In genomic region chr1:108719654-108720435, GRCh38 we compare ENCODE assay signal across 10 cellular contexts. TPM values are rescaled to one million over a fixed set of nuclear protein-coding genes. Genes with fewer than 3 reads are reported as not detected.
DNase-seq lines count a peak whose midpoint lies in the region; FAIRE-seq and TF ChIP-seq lines count a peak whose summit lies in the region.
"Had no signal": no experiment of that assay in that cellular context is flagged by ENCODE, and none has a peak within 500 bp of the region (broad histone marks: within the 10 kb centered on the region; RNA-seq: fewer than 3 reads in every experiment).

No MANE protein-coding gene starts in this region.

- peak overlapping the region; percentile 75 for H3K4me3 Mint-ChIP-seq in HFFc6

- peak overlapping the region; percentile 96 for H3K27ac Mint-ChIP-seq in HFFc6

- POLR2A ChIA-PET in AG04449 (lab: Yijun Ruan, JAX) = no interaction called here

- H3K27me3 Mint-ChIP-seq in HFFc6 (ENCODE audit: insufficient read depth) = no peaks in the 10 kb centered on the region; the same call in 1 of the 2 replicates

- no peaks in the 10 kb centered on the region for H3K27me3 ChIP-seq in keratinocyte (ENCODE audit: control insufficient read depth, extremely low read depth, insufficient read depth, low read length)
- no peaks in the 10 kb centered on the region for H3K27me3 ChIP-seq in uterus

- TF ChIP-seq POLR2A in uterus (IDR thresholded peaks at IDR 0.05) = no peak

- H3K4me3 ChIP-seq in AG04449 (ENCODE audit: low read depth, low read length) (no peak overlapping the region), keratinocyte (ENCODE audit: control insufficient read depth in 2 of 3, extremely low read depth in 1 of 3, insufficient read depth in 2 of 3, low read depth in 1 of 3, low read length in 3 of 3) (no peak overlapping the region), uterus (no peak overlapping the region)

- no peak overlapping the region for H2AFZ ChIP-seq in keratinocyte (ENCODE audit: control insufficient read depth, low read length)

- no peaks in the 10 kb centered on the region for H3K36me3 Mint-ChIP-seq in HFFc6 (ENCODE audit: low read depth)

- no peaks in the 10 kb centered on the region for H3K36me3 ChIP-seq in keratinocyte (ENCODE audit: control insufficient read depth in 2 of 2, extremely low read depth in 1 of 2, insufficient read depth in 2 of 2, low read length in 2 of 2)
- no peaks in the 10 kb centered on the region for H3K36me3 ChIP-seq in uterus

- H3K4me1 Mint-ChIP-seq in HFFc6 (ENCODE audit: low read depth) = peaks cover 62% of the 10 kb centered on the region

- peaks cover 14% of the 10 kb centered on the region for H3K4me1 ChIP-seq in keratinocyte (ENCODE audit: control insufficient read depth, extremely low read depth, insufficient read depth, low read length)
- no peaks in the 10 kb centered on the region for H3K4me1 ChIP-seq in uterus

- peak; percentile 64 for FAIRE-seq in keratinocyte (lab: Jason Lieb, UNC)

- dilution Hi-C loops in keratinocyte (cut with MboI; ENCODE audit: extremely low pct_ligation_motif_present, low sequenced_read_pairs) = no loop called here

- DNase-seq in AG04449 (ENCODE audit: low read depth, low spot score) = peak; percentile 61
- DNase-seq in HFFc6 = peak; percentile 84
- peak; percentile 74 for DNase-seq in amniotic epithelial cell (ENCODE audit: low read depth)
- DNase-seq in keratinocyte (ENCODE audit: low read depth, low spot score) = no peak
- no peak for DNase-seq in foreskin melanocyte
- no peak for DNase-seq in uterus
- DNase-seq in NCI-H1930 (lab: John Stamatoyannopoulos, UW) = no peak
- no peak for DNase-seq in MV-4-11 (lab: John Stamatoyannopoulos, UW)
- DNase-seq: activated gamma-delta T cell treated with Interleukin-2 at 50 U/mL for 16 hours, KBM-7 had no signal

- CTCF ChIA-PET in AG04449 (lab: Yijun Ruan, JAX) = interaction anchor here (1.3 to 1.4 kb wide), 2 partner anchors 17 to 26 kb away, joined by 3 to 4 read pairs; no protein-coding TSS in a partner anchor

- intact Hi-C loops in uterus (cut with DNase I; ENCODE audit: low total_unique reads) = no loop called here

- H4K20me1 ChIP-seq in keratinocyte (ENCODE audit: control insufficient read depth, extremely low read depth, insufficient read depth, low read length) = no peaks in the 10 kb centered on the region

- H3K79me2 ChIP-seq in keratinocyte (ENCODE audit: control insufficient read depth, insufficient read depth, low read length) = no peaks in the 10 kb centered on the region

- TF ChIP-seq CTCF in AG04449 (IDR thresholded peaks at IDR 0.05; ENCODE audit: insufficient read depth, low read length, missing control alignments) (no peak), HFFc6 (IDR thresholded peaks at IDR 0.05) (no peak), keratinocyte (optimal IDR thresholded peaks at IDR 0.05 in 1 of 3, IDR thresholded peaks at IDR 0.05 in 1 of 3, conservative IDR thresholded peaks at IDR 0.05 in 1 of 3; ENCODE audit: extremely low read depth in 1 of 3, insufficient read depth in 2 of 3, low read length in 3 of 3) (no peak), uterus (IDR thresholded peaks at IDR 0.05) (no peak)

- H3K9ac ChIP-seq in keratinocyte (ENCODE audit: control insufficient read depth, extremely low read depth, insufficient read depth, low read length) = no peak overlapping the region

- no peaks in the 10 kb centered on the region for H3K9me1 ChIP-seq in keratinocyte (ENCODE audit: control insufficient read depth, extremely low read depth, insufficient read depth, low read length)

- peak overlapping the region; percentile 45 for H3K27ac ChIP-seq in keratinocyte (ENCODE audit: control insufficient read depth, insufficient read depth, low read length)
- no peak overlapping the region for H3K27ac ChIP-seq in uterus

- H3K9me3 ChIP-seq in keratinocyte (ENCODE audit: control insufficient read depth, low read depth, low read length) (no peaks in the 10 kb centered on the region), uterus (no peaks in the 10 kb centered on the region)

- H3K9me3 Mint-ChIP-seq in HFFc6 = no peaks in the 10 kb centered on the region

- H3K4me2 ChIP-seq in keratinocyte (ENCODE audit: control insufficient read depth, extremely low read depth, insufficient read depth, low read depth, low read length) = peak overlapping the region; percentile 9

RNA-seq across cellular contexts. Expression of gene FNDC7, which starts 7.1 kb away (rescaled TPM):
- total RNA-seq in HFFc6 (2021; fragmentation: NEBNext Ultra II Directional; extraction: Animal tissue kit (Norgen Biotek cat#: 25700)) = under 1 TPM in 1 of 6 experiments, not detected in 5; 0.08 TPM
- polyA plus RNA-seq in keratinocyte = 0.03 to 0.05 TPM in 2 of 3 replicates, not detected in the other
- not detected for polyA plus RNA-seq in keratinocyte (2011; ENCODE audit: low read depth)
- not detected in 2 replicates for polyA plus RNA-seq in keratinocyte (2011; cell fraction: cytosol; rRNA removed)
- polyA plus RNA-seq in keratinocyte (2011; cell fraction: nucleus; rRNA removed) = 0.04 TPM in 1 of 2 replicates, not detected in the other
- polyA plus RNA-seq in keratinocyte (2012; ENCODE audit: low replicate concordance) = 0.04 TPM in 1 of 2 replicates, not detected in the other
- 0.13 to 0.56 TPM (median 0.20 TPM) in 3 replicates for polyA minus RNA-seq in keratinocyte
- polyA minus RNA-seq in keratinocyte (2011; cell fraction: cytosol; rRNA and poly(A)+ RNA removed) = not detected
- not detected in 2 replicates for polyA minus RNA-seq in keratinocyte (2011; cell fraction: nucleus; rRNA and poly(A)+ RNA removed)
- not detected for total RNA-seq in uterus

RNA-seq across cellular contexts. Expression of gene STXBP3, which starts 26.6 kb away (rescaled TPM):
- total RNA-seq in HFFc6 (2021; fragmentation: NEBNext Ultra II Directional; extraction: Animal tissue kit (Norgen Biotek cat#: 25700)) = 10 to 100 TPM; 42.2 to 44.6 (median 43.5) TPM
- 18.4 to 36.3 TPM (median 20.2 TPM) in 3 replicates for polyA plus RNA-seq in keratinocyte
- 69.0 TPM for polyA plus RNA-seq in keratinocyte (2011; ENCODE audit: low read depth)
- polyA plus RNA-seq in keratinocyte (2011; cell fraction: cytosol; rRNA removed) = 12.2 and 23.4 TPM in 2 replicates
- 22.1 and 39.5 TPM in 2 replicates for polyA plus RNA-seq in keratinocyte (2011; cell fraction: nucleus; rRNA removed)
- polyA plus RNA-seq in keratinocyte (2012; ENCODE audit: low replicate concordance) = 19.5 and 26.1 TPM in 2 replicates
- polyA minus RNA-seq in keratinocyte = 1.9 to 20.0 TPM (median 6.7 TPM) in 3 replicates
- 23.4 TPM for polyA minus RNA-seq in keratinocyte (2011; cell fraction: cytosol; rRNA and poly(A)+ RNA removed)
- polyA minus RNA-seq in keratinocyte (2011; cell fraction: nucleus; rRNA and poly(A)+ RNA removed) = 13.5 and 26.2 TPM in 2 replicates
- 100 to 1,000 TPM in 1 of 4 donors, 10 to 100 TPM in 3; 29.5 to 166 (median 64.1) TPM for total RNA-seq in uterus

RNA-seq across cellular contexts. Expression of gene PRPF38B, which starts 27.7 kb away (rescaled TPM):
- 10 to 100 TPM; 19.9 to 24.1 (median 23.7) TPM for total RNA-seq in HFFc6 (2021; fragmentation: NEBNext Ultra II Directional; extraction: Animal tissue kit (Norgen Biotek cat#: 25700))
- polyA plus RNA-seq in keratinocyte = 21.7 to 41.0 TPM (median 25.6 TPM) in 3 replicates
- polyA plus RNA-seq in keratinocyte (2011; ENCODE audit: low read depth) = 64.6 TPM
- polyA plus RNA-seq in keratinocyte (2011; cell fraction: cytosol; rRNA removed) = 7.6 and 11.4 TPM in 2 replicates
- polyA plus RNA-seq in keratinocyte (2011; cell fraction: nucleus; rRNA removed) = 35.4 and 63.0 TPM in 2 replicates
- 25.1 and 25.5 TPM in 2 replicates for polyA plus RNA-seq in keratinocyte (2012; ENCODE audit: low replicate concordance)
- polyA minus RNA-seq in keratinocyte = 8.0 to 18.2 TPM (median 8.2 TPM) in 3 replicates
- polyA minus RNA-seq in keratinocyte (2011; cell fraction: cytosol; rRNA and poly(A)+ RNA removed) = 11.3 TPM
- polyA minus RNA-seq in keratinocyte (2011; cell fraction: nucleus; rRNA and poly(A)+ RNA removed) = 23.4 and 24.2 TPM in 2 replicates
- total RNA-seq in uterus = 10 to 100 TPM in 3 of 4 donors, 1 to 10 TPM in 1; 6.7 to 40.0 (median 29.1) TPM

RNA-seq across cellular contexts. Expression of gene HENMT1, which starts 59.0 kb away (rescaled TPM):
- 1 to 10 TPM in 2 of 6 experiments, under 1 TPM in 4; 0.37 to 2.7 (median 0.45) TPM for total RNA-seq in HFFc6 (2021; fragmentation: NEBNext Ultra II Directional; extraction: Animal tissue kit (Norgen Biotek cat#: 25700))
- polyA plus RNA-seq in keratinocyte = 1.2 to 1.7 TPM (median 1.6 TPM) in 3 replicates
- polyA plus RNA-seq in keratinocyte (2011; ENCODE audit: low read depth) = 0.20 TPM
- polyA plus RNA-seq in keratinocyte (2011; cell fraction: cytosol; rRNA removed) = 1.2 and 1.9 TPM in 2 replicates
- polyA plus RNA-seq in keratinocyte (2011; cell fraction: nucleus; rRNA removed) = 1.2 and 1.7 TPM in 2 replicates
- polyA plus RNA-seq in keratinocyte (2012; ENCODE audit: low replicate concordance) = 0.80 and 0.92 TPM in 2 replicates
- 0.29 to 1.1 TPM (median 1.1 TPM) in 3 replicates for polyA minus RNA-seq in keratinocyte
- 1.5 TPM for polyA minus RNA-seq in keratinocyte (2011; cell fraction: cytosol; rRNA and poly(A)+ RNA removed)
- polyA minus RNA-seq in keratinocyte (2011; cell fraction: nucleus; rRNA and poly(A)+ RNA removed) = 0.93 TPM in 1 of 2 replicates, not detected in the other
- 10 to 100 TPM in 1 of 4 donors, 1 to 10 TPM in 2, under 1 TPM in 1; 0.77 to 11.3 (median 2.3) TPM for total RNA-seq in uterus

Comparison
In these comparisons a context has a peak if more than half of its experiments do, and no peak if none do; other contexts are left out.
1. DNase-seq: peak in AG04449 (single experiment), HFFc6 (single experiment) and amniotic epithelial cell (single experiment); none in keratinocyte (single experiment), foreskin melanocyte (single experiment), uterus (0 of 2), NCI-H1930 (0 of 2) and MV-4-11 (single experiment).